12 cellular contexts compared by ENCODE assay signal in the genomic region with DNA sequence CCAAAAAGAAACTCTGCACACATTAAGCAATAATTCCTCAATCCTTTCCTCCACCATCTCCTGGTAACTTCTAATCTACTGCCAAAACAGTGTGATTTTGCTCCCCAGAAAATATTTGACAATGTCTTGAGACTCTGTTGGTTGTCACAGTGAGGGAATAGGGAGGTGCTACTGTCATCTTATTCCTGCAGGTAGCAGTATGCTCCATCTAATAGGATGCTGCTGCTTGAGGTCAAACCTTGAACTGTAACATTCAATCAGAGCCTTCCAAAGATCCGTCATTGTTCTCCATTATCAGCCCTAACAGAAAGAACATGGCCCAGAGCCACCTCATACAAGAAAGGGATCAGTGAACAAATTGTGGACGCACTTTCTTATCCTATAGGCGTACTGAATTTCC.
A peak's percentile ranks its signal among the peaks of the same experiment; 100 is the strongest.
DNase-seq lines count a peak whose midpoint lies in the region; ATAC-seq, FAIRE-seq and TF ChIP-seq lines count a peak whose summit lies in the region.
"Had no signal": no experiment of that assay in that cellular context is flagged by ENCODE, and none has a peak within 500 bp of the region (broad histone marks: within the 10 kb centered on the region; RNA-seq: fewer than 3 reads in every experiment).

No MANE protein-coding gene starts in this region.

- ATAC-seq in GM12878 (no peak), HG03457 (IDR thresholded peaks at IDR 0.05; ENCODE audit: unreplicated experiment) (no peak), Right ventricle myocardium inferior (no peak)

- RAD21 ChIA-PET in GM12878 (lab: Charles Lee; ENCODE audit: unreplicated experiment): no interaction called here

- CTCF ChIA-PET in GM12878 (lab: Yijun Ruan, JAX): no interaction called here
- CTCF ChIA-PET in OCI-LY7 (lab: Charles Lee; ENCODE audit: unreplicated experiment): no interaction called here

- H4K20me1 ChIP-seq in GM12878 (ENCODE audit: control insufficient read depth, insufficient read depth): no peaks in the 10 kb centered on the region
- no peaks in the 10 kb centered on the region for H4K20me1 ChIP-seq in OCI-LY7 (ENCODE audit: insufficient read depth, low read length)
- H4K20me1 ChIP-seq: BLaER1 treated with 17β-estradiol and CSF1 and Interleukin-3, amounts not matched to agents 10 nM and 100 nM had no signal

- no peaks in the 10 kb centered on the region for H3K9me3 ChIP-seq in GM12878 (replicated peaks; ENCODE audit: control insufficient read depth, insufficient read depth, low read length)
- H3K9me3 ChIP-seq in OCI-LY7 (ENCODE audit: low read length): no peaks in the 10 kb centered on the region
- H3K9me3 ChIP-seq: BLaER1 treated with 17β-estradiol and CSF1 and Interleukin-3, amounts not matched to agents 10 nM and 100 nM had no signal

- H3K36me3 ChIP-seq in GM12878 (ENCODE audit: control insufficient read depth in 2 of 2, insufficient read depth in 2 of 2, low read length in 1 of 2): no peaks in the 10 kb centered on the region
- H3K36me3 ChIP-seq in OCI-LY7 (ENCODE audit: insufficient read depth, low read length): no peaks in the 10 kb centered on the region
- H3K36me3 ChIP-seq: BLaER1 treated with 17β-estradiol and CSF1 and Interleukin-3, amounts not matched to agents 10 nM and 100 nM had no signal

- H3K79me2 ChIP-seq in GM12878 (ENCODE audit: control insufficient read depth, insufficient read depth, low read length): no peaks in the 10 kb centered on the region
- no peaks in the 10 kb centered on the region for H3K79me2 ChIP-seq in OCI-LY7 (ENCODE audit: insufficient read depth, low read depth, low read length)

- POLR2A ChIA-PET in GM12878 (lab: Charles Lee) (no interaction called here), OCI-LY7 (lab: Charles Lee) (no interaction called here)

- TF ChIP-seq EP300 in Ishikawa (IDR thresholded peaks at IDR 0.05; ENCODE audit: borderline replicate concordance) (no peak), GM12878 (IDR thresholded peaks at IDR 0.05; ENCODE audit: borderline replicate concordance in 1 of 2, control insufficient read depth in 1 of 2, low read depth in 2 of 2, low read length in 2 of 2) (no peak)

- in situ Hi-C loops in GM12878 (cut with MboI): no loop called here

- 0 out of 2 replicates have a peak, but pooled peaks have one; percentile 3 for TF ChIP-seq RAD21 in Ishikawa (IDR thresholded peaks at IDR 0.05; ENCODE audit: low read depth)
- peak; percentile 30; the same call in 1 of the 2 replicates for TF ChIP-seq RAD21 in GM12878 (IDR thresholded peaks at IDR 0.05; ENCODE audit: insufficient read depth, low read depth, low read length)

- H3K27me3 ChIP-seq in GM12878 (replicated peaks in 1 of 2; ENCODE audit: control insufficient read depth in 2 of 2, insufficient read depth in 2 of 2, low read length in 1 of 2): no peaks in the 10 kb centered on the region
- H3K27me3 ChIP-seq: BLaER1 treated with 17β-estradiol and CSF1 and Interleukin-3, amounts not matched to agents 10 nM and 100 nM had no signal

- FAIRE-seq in GM12878 (lab: Jason Lieb, UNC): no peak

- H3K4me3 ChIP-seq in GM12878: no peak overlapping the region
- H3K4me3 ChIP-seq in OCI-LY7 (ENCODE audit: low read depth, low read length, poor library complexity, severe bottlenecking): no peak overlapping the region
- H3K4me3 ChIP-seq: BLaER1 treated with 17β-estradiol and CSF1 and Interleukin-3, amounts not matched to agents 10 nM and 100 nM had no signal

- H2AFZ ChIP-seq in GM12878 (ENCODE audit: control insufficient read depth, low read depth, low read length) (no peak overlapping the region), OCI-LY7 (ENCODE audit: low read length) (no peak overlapping the region)

- SMC1A ChIA-PET in GM12878 (lab: Charles Lee; ENCODE audit: uncharacterized antibody, unreplicated experiment): no interaction called here

- 0% methylated on average over 3 of the region's 3 CpGs for WGBS in GM12878 (ENCODE audit: insufficient coverage, insufficient replicate concordance, low lambda C conversion rate, missing lambda C conversion rate)

- no peak for TF ChIP-seq POLR2A in GM12878 (IDR thresholded peaks at IDR 0.05; ENCODE audit: low read depth, low read length)

- no peak overlapping the region for H3K4me2 ChIP-seq in GM12878 (ENCODE audit: control insufficient read depth, insufficient read depth)
- H3K4me2 ChIP-seq in OCI-LY7 (ENCODE audit: low read length): no peak overlapping the region
- H3K4me2 ChIP-seq: BLaER1 treated with 17β-estradiol and CSF1 and Interleukin-3, amounts not matched to agents 10 nM and 100 nM had no signal

- no TSS peak for BruUV-seq in GM12878 (replicated peaks; lab: Mats Ljungman, UMichigan)
- BruUV-seq in OCI-LY7 (replicated peaks; lab: Mats Ljungman, UMichigan): no TSS peak

- no peaks in the 10 kb centered on the region for H3K9me2 ChIP-seq in OCI-LY7 (ENCODE audit: insufficient read depth, low read length)

- no peak for TF ChIP-seq CTCF in GM12878 (IDR thresholded peaks at IDR 0.05 in 2 of 3, conservative IDR thresholded peaks at IDR 0.05 in 1 of 3; ENCODE audit: control insufficient read depth in 2 of 3, extremely low read depth in 1 of 3, insufficient read depth in 1 of 3, low read depth in 3 of 3, low read length in 3 of 3)
- no peak for TF ChIP-seq CTCF in OCI-LY7 (conservative IDR thresholded peaks at IDR 0.05; ENCODE audit: low read length)

- intact Hi-C loops in GM12878 (cut with micrococcal nuclease; ENCODE audit: unreplicated experiment) (no loop called here), OCI-LY7 (cut with micrococcal nuclease; ENCODE audit: unreplicated experiment) (no loop called here), Right ventricle myocardium inferior (cut with DNase I) (no loop called here)

- H3K4me1 ChIP-seq in GM12878 (ENCODE audit: control insufficient read depth, insufficient read depth, low read length) (no peaks in the 10 kb centered on the region), OCI-LY7 (ENCODE audit: insufficient read depth, low read length, poor library complexity, severe bottlenecking) (no peaks in the 10 kb centered on the region)

- no peak overlapping the region for H3K9ac ChIP-seq in GM12878 (ENCODE audit: control insufficient read depth, insufficient read depth, low read length)
- H3K9ac ChIP-seq: BLaER1 treated with 17β-estradiol and CSF1 and Interleukin-3, amounts not matched to agents 10 nM and 100 nM had no signal

- DNase-seq in NCI-H146 (lab: John Stamatoyannopoulos, UW) (peak; percentile 1), NCI-H146 treated with DMSO at 0.1 percent for 48 hours (lab: John Stamatoyannopoulos, UW; ENCODE audit: unreplicated experiment) (no peak), GM12878 (ENCODE audit: low read depth, low spot score) (no peak), OCI-LY7 (ENCODE audit: low spot score) (no peak), Right ventricle myocardium inferior (ENCODE audit: missing footprints) (no peak)
- DNase-seq: 8988T; CD4-positive, CD25-positive, alpha-beta regulatory T cell; DMS53; GF-D8 had no signal

- H3K27ac ChIP-seq in GM12878 (ENCODE audit: control insufficient read depth, insufficient read depth) (no peak overlapping the region), OCI-LY7 (ENCODE audit: low read depth, low read length, poor library complexity, severe bottlenecking) (no peak overlapping the region)
- H3K27ac ChIP-seq: BLaER1 treated with 17β-estradiol and CSF1 and Interleukin-3, amounts not matched to agents 10 nM and 100 nM had no signal

TF ChIP-seq in Ishikawa, 13 proteins besides CTCF, POLR2A, EP300 and RAD21 (continues in another document):
- TF ChIP-seq ZBTB7A (IDR thresholded peaks at IDR 0.05; ENCODE audit: low read depth) (no peak), TCF12 (IDR thresholded peaks at IDR 0.05; ENCODE audit: low read depth) (no peak), CEBPB (IDR thresholded peaks at IDR 0.05) (no peak), NFIC (IDR thresholded peaks at IDR 0.05) (no peak), YY1 (IDR thresholded peaks at IDR 0.05; ENCODE audit: low read depth) (no peak), TAF1 (IDR thresholded peaks at IDR 0.05; ENCODE audit: low read depth) (no peak), TEAD4 (IDR thresholded peaks at IDR 0.05) (no peak), CREB1 (IDR thresholded peaks at IDR 0.05; ENCODE audit: low read depth) (no peak), EGR1 (IDR thresholded peaks at IDR 0.05) (no peak), FOXM1 (IDR thresholded peaks at IDR 0.05; ENCODE audit: borderline replicate concordance, low read depth) (no peak)
- TF ChIP-seq, protein P1, sequence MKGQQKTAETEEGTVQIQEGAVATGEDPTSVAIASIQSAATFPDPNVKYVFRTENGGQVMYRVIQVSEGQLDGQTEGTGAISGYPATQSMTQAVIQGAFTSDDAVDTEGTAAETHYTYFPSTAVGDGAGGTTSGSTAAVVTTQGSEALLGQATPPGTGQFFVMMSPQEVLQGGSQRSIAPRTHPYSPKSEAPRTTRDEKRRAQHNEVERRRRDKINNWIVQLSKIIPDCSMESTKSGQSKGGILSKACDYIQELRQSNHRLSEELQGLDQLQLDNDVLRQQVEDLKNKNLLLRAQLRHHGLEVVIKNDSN (IDR thresholded peaks at IDR 0.05): no peak
- TF ChIP-seq, protein P2, sequence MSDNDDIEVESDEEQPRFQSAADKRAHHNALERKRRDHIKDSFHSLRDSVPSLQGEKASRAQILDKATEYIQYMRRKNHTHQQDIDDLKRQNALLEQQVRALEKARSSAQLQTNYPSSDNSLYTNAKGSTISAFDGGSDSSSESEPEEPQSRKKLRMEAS (IDR thresholded peaks at IDR 0.05): no peak

TF ChIP-seq in GM12878, 131 proteins besides CTCF, POLR2A, EP300 and RAD21:
- no peak for TF ChIP-seq FOXK2 (IDR thresholded peaks at IDR 0.05)
- TF ChIP-seq BMI1 (IDR thresholded peaks at IDR 0.05; ENCODE audit: borderline replicate concordance): no peak
- TF ChIP-seq, protein P3, sequence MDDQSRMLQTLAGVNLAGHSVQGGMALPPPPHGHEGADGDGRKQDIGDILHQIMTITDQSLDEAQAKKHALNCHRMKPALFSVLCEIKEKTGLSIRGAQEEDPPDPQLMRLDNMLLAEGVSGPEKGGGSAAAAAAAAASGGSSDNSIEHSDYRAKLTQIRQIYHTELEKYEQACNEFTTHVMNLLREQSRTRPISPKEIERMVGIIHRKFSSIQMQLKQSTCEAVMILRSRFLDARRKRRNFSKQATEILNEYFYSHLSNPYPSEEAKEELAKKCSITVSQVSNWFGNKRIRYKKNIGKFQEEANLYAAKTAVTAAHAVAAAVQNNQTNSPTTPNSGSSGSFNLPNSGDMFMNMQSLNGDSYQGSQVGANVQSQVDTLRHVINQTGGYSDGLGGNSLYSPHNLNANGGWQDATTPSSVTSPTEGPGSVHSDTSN (IDR thresholded peaks at IDR 0.05; ENCODE audit: insufficient replicate concordance, low read depth, low read length): no peak
